In the genomic region with DNA sequence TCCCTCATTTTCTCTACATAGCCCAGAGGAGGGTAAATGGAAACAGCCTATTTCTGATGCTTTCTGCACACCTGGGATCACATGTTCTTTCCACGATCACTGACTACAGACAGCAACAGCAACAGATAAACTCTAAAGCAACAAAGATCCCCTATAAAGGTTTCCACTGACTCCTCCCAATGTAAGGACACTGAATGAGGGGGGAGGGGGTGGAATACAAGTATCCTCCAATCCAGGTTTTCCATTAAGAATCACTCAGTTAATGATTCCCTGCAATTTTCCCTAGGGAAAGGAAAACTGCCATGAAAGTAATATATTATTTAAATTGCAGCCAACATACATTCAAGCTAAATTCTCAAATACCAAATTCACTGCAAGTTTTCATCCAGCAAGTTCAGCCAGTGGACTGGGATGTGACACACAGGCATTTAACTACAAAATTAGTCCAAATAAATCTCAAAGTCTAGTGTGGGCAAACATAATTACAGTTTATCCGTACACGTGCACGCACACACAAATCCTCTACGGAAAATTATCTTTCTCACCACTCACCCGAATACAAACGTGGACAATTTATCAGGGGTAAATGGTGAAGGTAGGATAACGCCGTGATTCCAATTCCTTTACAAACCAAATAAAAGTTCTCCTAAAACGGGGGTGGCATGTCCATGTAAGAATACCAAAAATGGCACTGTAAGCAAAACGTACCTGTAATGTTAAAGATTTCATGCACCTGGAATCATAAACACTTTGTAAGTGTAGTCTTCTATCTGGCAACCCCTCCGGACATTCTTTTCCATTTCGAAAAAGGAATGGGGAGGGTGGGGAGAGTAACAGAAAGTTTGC, we compare ENCODE assay signal across 8 cellular contexts.
DNase-seq lines count a peak whose midpoint lies in the region; TF ChIP-seq lines count a peak whose summit lies in the region.
"Not testable (repeated sequence)": the region's sequence is repeated elsewhere in the genome, so short reads cannot be mapped to it uniquely, and the experiment has no call there.

No MANE protein-coding gene starts in this region.

- H3K9me3 Mint-ChIP-seq in activated T-cell treated with anti-CD3 and anti-CD28 coated beads, Interleukin-2, amount 50 U/mL, for 24 hours; dendritic cell treated with granulocyte-macrophage colony-stimulating factor and Interleukin-4, amounts not matched to agents 40 ng/mL and 50 ng/mL, for 4 days; nephron: not testable (repeated sequence)

- H3K4me2 ChIP-seq in BLaER1 treated with 17β-estradiol and CSF1 and Interleukin-3, amounts not matched to agents 10 nM and 100 nM, result peak overlapping the region; percentile 89 to 99 (median 94)

- peaks cover 35 to 57% (median 54%) of the 10 kb centered on the region in 11 experiments; a peak in 20 of 22 replicates for H4K20me1 ChIP-seq in BLaER1 treated with 17β-estradiol and CSF1 and Interleukin-3, amounts not matched to agents 10 nM and 100 nM

- not testable (repeated sequence) for H3K27me3 ChIP-seq in BLaER1 treated with 17β-estradiol and CSF1 and Interleukin-3, amounts not matched to agents 10 nM and 100 nM; HUES48 (ENCODE audit: control insufficient read depth, insufficient read depth, low read length); stomach smooth muscle (ENCODE audit: control insufficient read depth in 1 of 2, insufficient read depth in 2 of 2, low read length in 2 of 2)

- peak overlapping the region in 6 of 11 experiments; percentile 94 to 99 (median 98); a peak in 11 of 22 replicates for H3K27ac ChIP-seq in BLaER1 treated with 17β-estradiol and CSF1 and Interleukin-3, amounts not matched to agents 10 nM and 100 nM
- H3K27ac ChIP-seq in HUES48 (ENCODE audit: low read depth, low read length); stomach smooth muscle (ENCODE audit: low read length): not testable (repeated sequence)

- peak overlapping the region; percentile 96 to 99 (median 98) for H3K9ac ChIP-seq in BLaER1 treated with 17β-estradiol and CSF1 and Interleukin-3, amounts not matched to agents 10 nM and 100 nM
- peak overlapping the region; percentile 41; the same call in 1 of the 2 replicates for H3K9ac ChIP-seq in HUES48 (ENCODE audit: low read depth, low read length)
- peak overlapping the region; percentile 22 to 72 for H3K9ac ChIP-seq in stomach smooth muscle (ENCODE audit: low read length in 2 of 2)

- peaks cover 14% of the 10 kb centered on the region for H3K36me3 Mint-ChIP-seq in activated T-cell treated with anti-CD3 and anti-CD28 coated beads, Interleukin-2, amount 50 U/mL, for 24 hours (ENCODE audit: low read depth)
- H3K36me3 Mint-ChIP-seq in dendritic cell treated with granulocyte-macrophage colony-stimulating factor and Interleukin-4, amounts not matched to agents 40 ng/mL and 50 ng/mL, for 4 days (ENCODE audit: low read depth), result peaks cover 26% of the 10 kb centered on the region
- H3K36me3 Mint-ChIP-seq in nephron (ENCODE audit: low read depth), result peaks cover 12% of the 10 kb centered on the region

- H3K4me1 Mint-ChIP-seq in activated T-cell treated with anti-CD3 and anti-CD28 coated beads, Interleukin-2, amount 50 U/mL, for 24 hours (ENCODE audit: low read depth), result peaks cover 45% of the 10 kb centered on the region
- H3K4me1 Mint-ChIP-seq in dendritic cell treated with granulocyte-macrophage colony-stimulating factor and Interleukin-4, amounts not matched to agents 40 ng/mL and 50 ng/mL, for 4 days (ENCODE audit: low read depth), result peaks cover 39% of the 10 kb centered on the region
- peaks cover 19% of the 10 kb centered on the region for H3K4me1 Mint-ChIP-seq in nephron

- DNase-seq in OCI-M1 (lab: John Stamatoyannopoulos, UW), result peak; percentile 31
- DNase-seq in activated T-cell treated with anti-CD3 and anti-CD28 coated beads, Interleukin-2, amount 50 U/mL, for 24 hours, result not testable (repeated sequence)

- H3K27ac Mint-ChIP-seq in activated T-cell treated with anti-CD3 and anti-CD28 coated beads, Interleukin-2, amount 50 U/mL, for 24 hours, result peak overlapping the region; percentile 94
- peak overlapping the region; percentile 93 for H3K27ac Mint-ChIP-seq in dendritic cell treated with granulocyte-macrophage colony-stimulating factor and Interleukin-4, amounts not matched to agents 40 ng/mL and 50 ng/mL, for 4 days
- H3K27ac Mint-ChIP-seq in nephron, result peak overlapping the region; percentile 82 to 98 (median 96)

- H3K27me3 Mint-ChIP-seq in activated T-cell treated with anti-CD3 and anti-CD28 coated beads, Interleukin-2, amount 50 U/mL, for 24 hours; dendritic cell treated with granulocyte-macrophage colony-stimulating factor and Interleukin-4, amounts not matched to agents 40 ng/mL and 50 ng/mL, for 4 days; nephron (ENCODE audit: low read depth): not testable (repeated sequence)

- peak overlapping the region; percentile 97 for H3K4me3 Mint-ChIP-seq in activated T-cell treated with anti-CD3 and anti-CD28 coated beads, Interleukin-2, amount 50 U/mL, for 24 hours
- H3K4me3 Mint-ChIP-seq in dendritic cell treated with granulocyte-macrophage colony-stimulating factor and Interleukin-4, amounts not matched to agents 40 ng/mL and 50 ng/mL, for 4 days, result peak overlapping the region; percentile 94
- peak overlapping the region; percentile 99 to 100 (median 99) for H3K4me3 Mint-ChIP-seq in nephron

- H3K9me3 ChIP-seq in BLaER1 treated with 17β-estradiol and CSF1 and Interleukin-3, amounts not matched to agents 10 nM and 100 nM (replicated peaks in 1 of 11), result peaks cover 5 to 17% (median 14%) of the 10 kb centered on the region in 11 experiments
- H3K9me3 ChIP-seq in HUES48 (ENCODE audit: control insufficient read depth, insufficient read depth, low read length); stomach smooth muscle (ENCODE audit: control insufficient read depth in 2 of 2, low read length in 2 of 2): not testable (repeated sequence)

- TF ChIP-seq CTCF in nephron (IDR thresholded peaks at IDR 0.05; ENCODE audit: unreplicated experiment in 3 of 3), result not testable (repeated sequence)

- intact Hi-C loops in dendritic cell treated with granulocyte-macrophage colony-stimulating factor and Interleukin-4, amounts not matched to agents 40 ng/mL and 50 ng/mL, for 4 days (cut with micrococcal nuclease), result loop anchor here (5.0 kb wide), 1 partner anchor 87 kb away; no protein-coding TSS in a partner anchor

- peaks cover 18 to 41% (median 24%) of the 10 kb centered on the region in 10 experiments for H3K4me1 ChIP-seq in BLaER1 treated with 17β-estradiol and CSF1 and Interleukin-3, amounts not matched to agents 10 nM and 100 nM
- peaks cover 15% of the 10 kb centered on the region for H3K4me1 ChIP-seq in HUES48 (ENCODE audit: control insufficient read depth, insufficient read depth, low read length)
- not testable (repeated sequence) for H3K4me1 ChIP-seq in stomach smooth muscle (ENCODE audit: control insufficient read depth, insufficient read depth, low read length)

- peak overlapping the region; percentile 73 to 96 (median 86) for H3K4me3 ChIP-seq in BLaER1 treated with 17β-estradiol and CSF1 and Interleukin-3, amounts not matched to agents 10 nM and 100 nM
- H3K4me3 ChIP-seq in HUES48 (ENCODE audit: low read depth, low read length), result peak overlapping the region; percentile 87
- H3K4me3 ChIP-seq in iPS-11a (ENCODE audit: low read depth, low read length), result peak overlapping the region; percentile 67
- H3K4me3 ChIP-seq in stomach smooth muscle (ENCODE audit: low read length in 2 of 2), result peak overlapping the region; percentile 45 to 80

- peaks cover 3 to 24% (median 17%) of the 10 kb centered on the region in 11 experiments; a peak in 19 of 22 replicates for H3K36me3 ChIP-seq in BLaER1 treated with 17β-estradiol and CSF1 and Interleukin-3, amounts not matched to agents 10 nM and 100 nM
- not testable (repeated sequence) for H3K36me3 ChIP-seq in HUES48 (ENCODE audit: control insufficient read depth, insufficient read depth, low read length); stomach smooth muscle (ENCODE audit: control insufficient read depth in 2 of 2, insufficient read depth in 2 of 2, low read length in 2 of 2)

Comparison
In these comparisons a context has a peak if more than half of its experiments do, and no peak if none do; other contexts are left out.
1. H3K9ac ChIP-seq: peak in every context shown above with its lines; median percentile 98 in BLaER1 treated with 17β-estradiol and CSF1 and Interleukin-3, amounts not matched to agents 10 nM and 100 nM; 47 in stomach smooth muscle; 41 in HUES48.